ENCODE assay signal across 13 cellular contexts in genomic region chr19:39145180-39145953, GRCh38. TPM values are rescaled to one million over a fixed set of nuclear protein-coding genes. Genes with fewer than 3 reads are reported as not detected.
DNase-seq lines count a peak whose midpoint lies in the region; ATAC-seq and TF ChIP-seq lines count a peak whose summit lies in the region.
"Had no signal": no experiment of that assay in that cellular context is flagged by ENCODE, and none has a peak within 500 bp of the region (broad histone marks: within the 10 kb centered on the region; RNA-seq: fewer than 3 reads in every experiment).

No MANE protein-coding gene starts in this region.

- ATAC-seq in central memory CD8-positive, alpha-beta T cell (replicated peaks; ENCODE audit: extremely low read depth, poor library complexity, severe bottlenecking) = no peak
- ATAC-seq in WTC11 (no peak), HG02970 (IDR thresholded peaks at IDR 0.05; ENCODE audit: low FRiP score, unreplicated experiment) (no peak)
- ATAC-seq: effector memory CD8-positive, alpha-beta T cell had no signal

- no peak for DNase-seq in central memory CD8-positive, alpha-beta T cell (ENCODE audit: low spot score in 2 of 2)
- DNase-seq in left kidney (ENCODE audit: low read depth, low spot score) = peak; percentile 65
- DNase-seq in retina = peak; percentile 56
- DNase-seq in WTC11 (ENCODE audit: low spot score) = no peak
- no peak for DNase-seq in effector CD4-positive, alpha-beta T cell
- no peak for DNase-seq in activated naive CD4-positive, alpha-beta T cell treated with anti-CD3 and anti-CD28 coated beads, Interleukin-2, amount 10 ng/mL, durations not matched to agents 7 days and 5 days
- DNase-seq: effector memory CD8-positive, alpha-beta T cell; NCI-H69 had no signal

- H4K20me1 ChIP-seq in BLaER1 treated with 17β-estradiol and CSF1 and Interleukin-3, amounts not matched to agents 10 nM and 100 nM = peaks cover 6 to 96% (median 76%) of the 10 kb centered on the region in 11 experiments; a peak in 21 of 22 replicates

- no peak for TF ChIP-seq CTCF in WTC11 (IDR thresholded peaks at IDR 0.05)

- H3K4me3 Mint-ChIP-seq in central memory CD8-positive, alpha-beta T cell = no peak overlapping the region
- no peak overlapping the region for H3K4me3 Mint-ChIP-seq in WTC11
- H3K4me3 Mint-ChIP-seq in activated naive CD4-positive, alpha-beta T cell treated with anti-CD3 and anti-CD28 coated beads, Interleukin-2, amount 10 ng/mL, durations not matched to agents 7 days and 5 days = no peak overlapping the region
- H3K4me3 Mint-ChIP-seq: effector memory CD8-positive, alpha-beta T cell had no signal

- peaks cover 7 to 18% (median 12%) of the 10 kb centered on the region in 11 experiments; a peak in 21 of 22 replicates for H3K36me3 ChIP-seq in BLaER1 treated with 17β-estradiol and CSF1 and Interleukin-3, amounts not matched to agents 10 nM and 100 nM

- POLR2A ChIA-PET in WTC11 (lab: Charles Lee) = interaction anchor here (0.6 to 2.5 kb wide), 3 partner anchors 11 to 110 kb away, joined by 3 to 9 read pairs (median 4); no protein-coding TSS in a partner anchor

- H3K4me3 ChIP-seq in BLaER1 treated with 17β-estradiol and CSF1 and Interleukin-3, amounts not matched to agents 10 nM and 100 nM = no peak overlapping the region

- H3K4me2 ChIP-seq in BLaER1 treated with 17β-estradiol and CSF1 and Interleukin-3, amounts not matched to agents 10 nM and 100 nM = peak overlapping the region; percentile 45 to 86 (median 72)
- H3K4me2 ChIP-seq: KMS-11 had no signal

- peaks cover 36 to 65% (median 55%) of the 10 kb centered on the region in 10 experiments for H3K4me1 ChIP-seq in BLaER1 treated with 17β-estradiol and CSF1 and Interleukin-3, amounts not matched to agents 10 nM and 100 nM

- no peaks in the 10 kb centered on the region for H3K9me3 Mint-ChIP-seq in central memory CD8-positive, alpha-beta T cell
- peaks cover 6% of the 10 kb centered on the region for H3K9me3 Mint-ChIP-seq in WTC11
- no peaks in the 10 kb centered on the region for H3K9me3 Mint-ChIP-seq in activated naive CD4-positive, alpha-beta T cell treated with anti-CD3 and anti-CD28 coated beads, Interleukin-2, amount 10 ng/mL, durations not matched to agents 7 days and 5 days
- H3K9me3 Mint-ChIP-seq: effector memory CD8-positive, alpha-beta T cell had no signal

- H3K27me3 ChIP-seq in BLaER1 treated with 17β-estradiol and CSF1 and Interleukin-3, amounts not matched to agents 10 nM and 100 nM = no peaks in the 10 kb centered on the region

- H3K36me3 Mint-ChIP-seq in central memory CD8-positive, alpha-beta T cell (ENCODE audit: insufficient read depth) = peaks cover 1% of the 10 kb centered on the region
- H3K36me3 Mint-ChIP-seq in WTC11 = peaks cover 7% of the 10 kb centered on the region
- H3K36me3 Mint-ChIP-seq in activated naive CD4-positive, alpha-beta T cell treated with anti-CD3 and anti-CD28 coated beads, Interleukin-2, amount 10 ng/mL, durations not matched to agents 7 days and 5 days = no peaks in the 10 kb centered on the region

- no peaks in the 10 kb centered on the region for H3K27me3 Mint-ChIP-seq in central memory CD8-positive, alpha-beta T cell
- no peaks in the 10 kb centered on the region for H3K27me3 Mint-ChIP-seq in WTC11 (ENCODE audit: low read depth)
- H3K27me3 Mint-ChIP-seq in activated naive CD4-positive, alpha-beta T cell treated with anti-CD3 and anti-CD28 coated beads, Interleukin-2, amount 10 ng/mL, durations not matched to agents 7 days and 5 days = no peaks in the 10 kb centered on the region
- H3K27me3 Mint-ChIP-seq: effector memory CD8-positive, alpha-beta T cell had no signal

- H3K9me3 ChIP-seq in BLaER1 treated with 17β-estradiol and CSF1 and Interleukin-3, amounts not matched to agents 10 nM and 100 nM (replicated peaks in 1 of 11) = peaks cover 3 to 11% (median 6%) of the 10 kb centered on the region in 11 experiments; a peak in 12 of 22 replicates

- H3K9ac ChIP-seq in BLaER1 treated with 17β-estradiol and CSF1 and Interleukin-3, amounts not matched to agents 10 nM and 100 nM = peak overlapping the region in 3 of 11 experiments; percentile 20 to 41 (median 35); a peak in 4 of 22 replicates
- H3K9ac ChIP-seq: KMS-11 had no signal

- peaks cover 46% of the 10 kb centered on the region for H3K4me1 Mint-ChIP-seq in central memory CD8-positive, alpha-beta T cell
- H3K4me1 Mint-ChIP-seq in WTC11 = peaks cover 59% of the 10 kb centered on the region
- peaks cover 2% of the 10 kb centered on the region for H3K4me1 Mint-ChIP-seq in activated naive CD4-positive, alpha-beta T cell treated with anti-CD3 and anti-CD28 coated beads, Interleukin-2, amount 10 ng/mL, durations not matched to agents 7 days and 5 days

- peak overlapping the region in 2 of 11 experiments; percentile 21 to 22; a peak in 4 of 22 replicates for H3K27ac ChIP-seq in BLaER1 treated with 17β-estradiol and CSF1 and Interleukin-3, amounts not matched to agents 10 nM and 100 nM
- H3K27ac ChIP-seq: KMS-11 had no signal

- CTCF ChIA-PET in WTC11 (lab: Charles Lee) = interaction anchor here (0.6 to 3.0 kb wide), 12 partner anchors 10 to 166 kb away, joined by 3 to 21 read pairs (median 6); no protein-coding TSS in a partner anchor
- CTCF ChIA-PET in activated naive CD4-positive, alpha-beta T cell treated with anti-CD3 and anti-CD28 coated beads, Interleukin-2, amount 10 ng/mL, durations not matched to agents 7 days and 5 days (lab: Charles Lee) = no interaction called here

- peak overlapping the region; percentile 58 for H3K27ac Mint-ChIP-seq in central memory CD8-positive, alpha-beta T cell (ENCODE audit: low read depth)
- H3K27ac Mint-ChIP-seq in WTC11 = no peak overlapping the region
- no peak overlapping the region for H3K27ac Mint-ChIP-seq in activated naive CD4-positive, alpha-beta T cell treated with anti-CD3 and anti-CD28 coated beads, Interleukin-2, amount 10 ng/mL, durations not matched to agents 7 days and 5 days

TF ChIP-seq in WTC11, 78 proteins besides CTCF, POLR2A, EP300 and RAD21:
- TF ChIP-seq TP53 (CRISPR knock-in tag; IDR thresholded peaks at IDR 0.05) (no peak), GRHL2 (CRISPR knock-in tag; IDR thresholded peaks at IDR 0.05; ENCODE audit: insufficient replicate concordance, severe bottlenecking) (no peak), TEAD1 (CRISPR knock-in tag; IDR thresholded peaks at IDR 0.05) (no peak), ZNF121 (CRISPR knock-in tag; IDR thresholded peaks at IDR 0.05) (no peak), ARID4B (CRISPR knock-in tag; IDR thresholded peaks at IDR 0.05; ENCODE audit: borderline replicate concordance) (no peak), AR (CRISPR knock-in tag; IDR thresholded peaks at IDR 0.05) (no peak), TEAD4 (CRISPR knock-in tag; IDR thresholded peaks at IDR 0.05) (no peak)

RNA-seq across cellular contexts. Expression of gene PAK4, which starts 19.8 kb away (rescaled TPM):
- total RNA-seq in WTC11 (2021) = 69.8 to 77.7 TPM (median 73.9 TPM) in 3 replicates

RNA-seq across cellular contexts. Expression of gene NCCRP1, which starts 51.4 kb away (rescaled TPM):
- 2.0 to 2.5 TPM (median 2.2 TPM) in 3 replicates for total RNA-seq in WTC11 (2021)
- total RNA-seq: T-helper 2 cell treated with Interferon-gamma antibody and Interleukin-4, amounts not matched to agents 100 ng/mL and 5 ng/mL, for 36 hours had no signal

RNA-seq across cellular contexts. Expression of gene SYCN, which starts 58.7 kb away (rescaled TPM):
- 0.37 to 1.1 TPM (median 0.77 TPM) in 3 replicates for total RNA-seq in WTC11 (2021)
- total RNA-seq: kidney epithelial cell; T-helper 2 cell treated with Interferon-gamma antibody and Interleukin-4, amounts not matched to agents 100 ng/mL and 5 ng/mL, for 36 hours had no signal

Comparison
In these comparisons a context has a peak if more than half of its experiments do, and no peak if none do; other contexts are left out.
1. DNase-seq: peak in left kidney (single experiment) and retina (single experiment); none in central memory CD8-positive, alpha-beta T cell (0 of 2), WTC11 (single experiment), effector CD4-positive, alpha-beta T cell (single experiment) and activated naive CD4-positive, alpha-beta T cell treated with anti-CD3 and anti-CD28 coated beads, Interleukin-2, amount 10 ng/mL, durations not matched to agents 7 days and 5 days (single experiment).